Comparison of ENCODE assay signal across 17 cellular contexts in the genomic region with DNA sequence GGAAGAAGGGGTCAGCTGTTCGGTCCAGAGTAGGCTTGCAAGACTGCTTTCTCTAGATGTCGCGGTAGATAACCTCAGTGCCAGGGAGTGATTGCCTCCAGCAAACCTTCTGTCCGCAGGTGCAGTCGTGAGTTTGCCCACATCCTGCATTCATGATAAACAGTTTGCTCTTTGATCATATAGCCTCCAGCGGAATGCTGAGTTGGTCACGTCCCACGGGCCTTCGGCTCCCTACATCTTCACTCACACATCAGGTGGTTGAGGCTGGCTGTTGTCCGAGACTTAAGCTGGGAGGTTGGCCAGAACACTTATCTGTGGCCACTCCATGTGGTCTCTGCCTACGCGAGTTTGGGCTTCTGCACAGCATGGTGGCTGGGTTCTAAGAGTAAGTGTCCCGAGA.
DNase-seq lines count a peak whose midpoint lies in the region; ATAC-seq lines count a peak whose summit lies in the region.
"Had no signal": no experiment of that assay in that cellular context is flagged by ENCODE, and none has a peak within 500 bp of the region (broad histone marks: within the 10 kb centered on the region; RNA-seq: fewer than 3 reads in every experiment).

No MANE protein-coding gene starts in this region.

- peaks cover 63% of the 10 kb centered on the region for H3K4me1 Mint-ChIP-seq in activated naive CD4-positive, alpha-beta T cell treated with anti-CD3 and anti-CD28 coated beads for 36 hours (ENCODE audit: low read depth)
- H3K4me1 Mint-ChIP-seq in activated CD8-positive, alpha-beta T cell treated with anti-CD3 and anti-CD28 coated beads, Interleukin-2, amount 10 ng/mL, durations not matched to agents 7 days and 5 days (ENCODE audit: low read depth), result peaks cover 69% of the 10 kb centered on the region
- peaks cover 26% of the 10 kb centered on the region for H3K4me1 Mint-ChIP-seq in stimulated activated effector memory CD8-positive, alpha-beta T cell treated with anti-CD3 and anti-CD28 coated beads, Interleukin-12 subunit alpha, Interleukin-12 subunit beta, amount 100 ng/mL, for 72 hours
- H3K4me1 Mint-ChIP-seq: endodermal cell had no signal

- H3K27me3 Mint-ChIP-seq in activated naive CD4-positive, alpha-beta T cell treated with anti-CD3 and anti-CD28 coated beads for 36 hours (ENCODE audit: low read depth), result no peaks in the 10 kb centered on the region
- peaks cover 3% of the 10 kb centered on the region for H3K27me3 Mint-ChIP-seq in activated CD8-positive, alpha-beta T cell treated with anti-CD3 and anti-CD28 coated beads, Interleukin-2, amount 10 ng/mL, durations not matched to agents 7 days and 5 days (ENCODE audit: low read depth)

- no peaks in the 10 kb centered on the region for H3K36me3 ChIP-seq in KOPT-K1 (ENCODE audit: insufficient read depth, low read length)

- H3K4me3 Mint-ChIP-seq in activated naive CD4-positive, alpha-beta T cell treated with anti-CD3 and anti-CD28 coated beads for 36 hours, result no peak overlapping the region
- H3K4me3 Mint-ChIP-seq in activated CD8-positive, alpha-beta T cell treated with anti-CD3 and anti-CD28 coated beads, Interleukin-2, amount 10 ng/mL, durations not matched to agents 7 days and 5 days, result peak overlapping the region; percentile 23
- peak overlapping the region; percentile 8 for H3K4me3 Mint-ChIP-seq in stimulated activated effector memory CD8-positive, alpha-beta T cell treated with anti-CD3 and anti-CD28 coated beads, Interleukin-12 subunit alpha, Interleukin-12 subunit beta, amount 100 ng/mL, for 72 hours
- H3K4me3 Mint-ChIP-seq: endodermal cell, nephron had no signal

- peak; percentile 43 for DNase-seq in activated naive CD4-positive, alpha-beta T cell treated with anti-CD3 and anti-CD28 coated beads for 36 hours
- DNase-seq in activated naive CD4-positive, alpha-beta T cell (lab: John Stamatoyannopoulos, UW), result no peak
- peak; percentile 70 for DNase-seq in activated CD8-positive, alpha-beta T cell treated with anti-CD3 and anti-CD28 coated beads, Interleukin-2, amount 10 ng/mL, durations not matched to agents 7 days and 5 days
- no peak for DNase-seq in stimulated activated effector memory CD8-positive, alpha-beta T cell treated with anti-CD3 and anti-CD28 coated beads, Interleukin-12 subunit alpha, Interleukin-12 subunit beta, amount 100 ng/mL, for 72 hours (ENCODE audit: low spot score in 2 of 2)
- DNase-seq in occipital lobe (lab: John Stamatoyannopoulos, UW), result no peak
- DNase-seq in cerebellar nuclear complex (lab: John Stamatoyannopoulos, UW), result no peak
- DNase-seq: Calu3, endodermal cell, kidney glomerular epithelial cell, mesenchymal stem cell, NCI-H146, NCI-H345, substantia nigra had no signal

- no peaks in the 10 kb centered on the region for H3K36me3 Mint-ChIP-seq in activated naive CD4-positive, alpha-beta T cell treated with anti-CD3 and anti-CD28 coated beads for 36 hours (ENCODE audit: low read depth)
- no peaks in the 10 kb centered on the region for H3K36me3 Mint-ChIP-seq in activated CD8-positive, alpha-beta T cell treated with anti-CD3 and anti-CD28 coated beads, Interleukin-2, amount 10 ng/mL, durations not matched to agents 7 days and 5 days (ENCODE audit: low read depth)
- H3K36me3 Mint-ChIP-seq in stimulated activated effector memory CD8-positive, alpha-beta T cell treated with anti-CD3 and anti-CD28 coated beads, Interleukin-12 subunit alpha, Interleukin-12 subunit beta, amount 100 ng/mL, for 72 hours, result no peaks in the 10 kb centered on the region

- no peaks in the 10 kb centered on the region for H3K9me3 ChIP-seq in KOPT-K1 (ENCODE audit: insufficient read depth, low read length, poor library complexity, severe bottlenecking)

- CTCF ChIA-PET in activated naive CD4-positive, alpha-beta T cell treated with anti-CD3 and anti-CD28 coated beads for 36 hours (lab: Charles Lee), result no interaction called here
- CTCF ChIA-PET in activated CD8-positive, alpha-beta T cell treated with anti-CD3 and anti-CD28 coated beads, Interleukin-2, amount 10 ng/mL, durations not matched to agents 7 days and 5 days (lab: Charles Lee), result no interaction called here

- ATAC-seq in activated CD8-positive, alpha-beta T cell treated with anti-CD3 and anti-CD28 coated beads, Interleukin-2, amount 10 ng/mL, durations not matched to agents 7 days and 5 days, result peak; percentile 23
- no peak for ATAC-seq in stimulated activated effector memory CD8-positive, alpha-beta T cell treated with anti-CD3 and anti-CD28 coated beads, Interleukin-12 subunit alpha, Interleukin-12 subunit beta, amount 100 ng/mL, for 72 hours
- ATAC-seq in GM21360 (IDR thresholded peaks at IDR 0.05; ENCODE audit: unreplicated experiment), result no peak
- ATAC-seq: GM12878 had no signal

- no peak overlapping the region for H3K27ac Mint-ChIP-seq in activated naive CD4-positive, alpha-beta T cell treated with anti-CD3 and anti-CD28 coated beads for 36 hours
- peak overlapping the region; percentile 71 for H3K27ac Mint-ChIP-seq in activated CD8-positive, alpha-beta T cell treated with anti-CD3 and anti-CD28 coated beads, Interleukin-2, amount 10 ng/mL, durations not matched to agents 7 days and 5 days
- no peak overlapping the region for H3K27ac Mint-ChIP-seq in stimulated activated effector memory CD8-positive, alpha-beta T cell treated with anti-CD3 and anti-CD28 coated beads, Interleukin-12 subunit alpha, Interleukin-12 subunit beta, amount 100 ng/mL, for 72 hours
- H3K27ac Mint-ChIP-seq: endodermal cell, nephron had no signal

- H3K27ac ChIP-seq in KOPT-K1 (ENCODE audit: low read depth, low read length, poor library complexity, severe bottlenecking), result peak overlapping the region; percentile 88

- POLR2A ChIA-PET in activated CD8-positive, alpha-beta T cell treated with anti-CD3 and anti-CD28 coated beads, Interleukin-2, amount 10 ng/mL, durations not matched to agents 7 days and 5 days (lab: Charles Lee), result no interaction called here

- H3K9me3 Mint-ChIP-seq in activated naive CD4-positive, alpha-beta T cell treated with anti-CD3 and anti-CD28 coated beads for 36 hours, result no peaks in the 10 kb centered on the region
- no peaks in the 10 kb centered on the region for H3K9me3 Mint-ChIP-seq in activated CD8-positive, alpha-beta T cell treated with anti-CD3 and anti-CD28 coated beads, Interleukin-2, amount 10 ng/mL, durations not matched to agents 7 days and 5 days (ENCODE audit: insufficient read depth)
- no peaks in the 10 kb centered on the region for H3K9me3 Mint-ChIP-seq in stimulated activated effector memory CD8-positive, alpha-beta T cell treated with anti-CD3 and anti-CD28 coated beads, Interleukin-12 subunit alpha, Interleukin-12 subunit beta, amount 100 ng/mL, for 72 hours
- H3K9me3 Mint-ChIP-seq: endodermal cell, nephron had no signal

- intact Hi-C loops in activated naive CD4-positive, alpha-beta T cell treated with anti-CD3 and anti-CD28 coated beads for 36 hours (cut with micrococcal nuclease), result no loop called here

Comparison
In these comparisons a context has a peak if more than half of its experiments do, and no peak if none do; other contexts are left out.
1. DNase-seq: peak in activated naive CD4-positive, alpha-beta T cell treated with anti-CD3 and anti-CD28 coated beads for 36 hours (single experiment) and activated CD8-positive, alpha-beta T cell treated with anti-CD3 and anti-CD28 coated beads, Interleukin-2, amount 10 ng/mL, durations not matched to agents 7 days and 5 days (single experiment); none in activated naive CD4-positive, alpha-beta T cell (0 of 4), stimulated activated effector memory CD8-positive, alpha-beta T cell treated with anti-CD3 and anti-CD28 coated beads, Interleukin-12 subunit alpha, Interleukin-12 subunit beta, amount 100 ng/mL, for 72 hours (0 of 2), occipital lobe (single experiment) and cerebellar nuclear complex (0 of 2).